ENCODE assay signal across 8 cellular contexts in the genomic region with DNA sequence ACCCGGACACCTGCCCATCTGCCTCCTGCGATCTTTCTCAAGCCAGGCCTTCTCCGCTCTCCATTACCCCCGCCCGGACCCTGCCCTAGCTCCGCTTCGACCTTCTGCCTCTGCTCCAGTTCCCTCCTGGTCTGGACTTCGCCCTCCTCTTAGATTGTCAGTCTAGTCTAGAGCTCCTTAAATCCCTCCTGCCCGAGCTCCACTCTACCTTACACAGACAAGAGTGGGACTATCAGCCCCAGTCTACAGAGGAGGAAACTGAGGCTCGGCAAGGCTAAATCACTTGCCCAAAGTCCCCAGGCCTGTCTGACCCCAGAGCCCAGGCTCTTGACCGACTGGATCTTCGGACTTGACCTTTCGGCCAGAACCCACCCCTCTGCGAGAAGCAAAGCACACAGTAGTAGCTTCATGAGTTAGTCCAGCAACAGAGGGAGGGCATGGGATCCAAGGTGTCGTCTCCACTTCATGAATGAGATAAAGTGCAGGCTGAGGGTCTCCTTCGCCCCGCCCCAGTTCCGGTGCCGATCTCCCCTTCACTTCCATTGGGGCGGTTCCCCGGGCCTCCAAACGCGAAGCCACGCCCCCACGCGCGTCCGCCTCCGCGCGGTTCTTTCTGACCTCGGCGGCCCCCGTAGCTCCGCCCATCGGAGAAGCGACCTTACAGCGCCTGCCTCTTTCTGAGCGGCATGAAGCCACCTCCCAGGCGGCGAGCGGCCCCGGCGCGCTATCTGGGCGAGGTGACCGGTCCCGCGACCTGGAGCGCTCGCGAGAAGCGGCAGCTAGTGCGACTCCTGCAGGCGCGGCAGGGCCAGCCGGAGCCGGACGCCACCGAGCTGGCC. TPM values are rescaled to one million over a fixed set of nuclear protein-coding genes. Genes with fewer than 3 reads are reported as not detected.
A peak's percentile ranks its signal among the peaks of the same experiment; 100 is the strongest.
DNase-seq lines count a peak whose midpoint lies in the region; TF ChIP-seq lines count a peak whose summit lies in the region.

A gene with protein sequence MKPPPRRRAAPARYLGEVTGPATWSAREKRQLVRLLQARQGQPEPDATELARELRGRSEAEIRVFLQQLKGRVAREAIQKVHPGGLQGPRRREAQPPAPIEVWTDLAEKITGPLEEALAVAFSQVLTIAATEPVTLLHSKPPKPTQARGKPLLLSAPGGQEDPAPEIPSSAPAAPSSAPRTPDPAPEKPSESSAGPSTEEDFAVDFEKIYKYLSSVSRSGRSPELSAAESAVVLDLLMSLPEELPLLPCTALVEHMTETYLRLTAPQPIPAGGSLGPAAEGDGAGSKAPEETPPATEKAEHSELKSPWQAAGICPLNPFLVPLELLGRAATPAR (plus strand): TSS at position 658 of the 839 bp plus-strand sequence. CDS start 29 bp downstream, at position 687.

- POLR2A ChIA-PET in HEK293T (lab: Yijun Ruan, JAX): interaction anchor here (0.6 to 3.3 kb wide), 13 partner anchors 8 to 290 kb away, joined by 3 to 30 read pairs (median 4); partner anchors contain the start of genes LRRC8E, MAP2K7, PET100 and TIMM44

- TF ChIP-seq CTCF in NB4 (IDR thresholded peaks at IDR 0.05; ENCODE audit: low read depth, low read length): no peak

- peak within 1 kb of the TSS; percentile 89 for H3K27ac Mint-ChIP-seq in activated naive CD4-positive, alpha-beta T cell treated with anti-CD3 and anti-CD28 coated beads, Interleukin-2, amount 10 ng/mL, durations not matched to agents 7 days and 5 days

- H3K36me3 ChIP-seq in SK-N-MC (ENCODE audit: insufficient read depth, low read length): peaks cover 11% of the 10 kb centered on the region; the same call in 1 of the 2 replicates

- peak; percentile 54 for TF ChIP-seq POLR2A in NB4 (IDR thresholded peaks at IDR 0.05; ENCODE audit: extremely low read depth, insufficient read length)

- peaks cover 44% of the 10 kb centered on the region for H3K4me1 Mint-ChIP-seq in activated naive CD4-positive, alpha-beta T cell treated with anti-CD3 and anti-CD28 coated beads, Interleukin-2, amount 10 ng/mL, durations not matched to agents 7 days and 5 days

- peaks cover 7% of the 10 kb centered on the region for H3K36me3 Mint-ChIP-seq in activated naive CD4-positive, alpha-beta T cell treated with anti-CD3 and anti-CD28 coated beads, Interleukin-2, amount 10 ng/mL, durations not matched to agents 7 days and 5 days

- peak within 1 kb of the TSS; percentile 65 for H3K9ac ChIP-seq in SK-N-MC (ENCODE audit: insufficient read length)

- no peaks in the 10 kb centered on the region for H3K9me3 Mint-ChIP-seq in activated naive CD4-positive, alpha-beta T cell treated with anti-CD3 and anti-CD28 coated beads, Interleukin-2, amount 10 ng/mL, durations not matched to agents 7 days and 5 days

- CTCF ChIA-PET in HEK293T (lab: Yijun Ruan, JAX): interaction anchor here (0.8 to 2.9 kb wide), 6 partner anchors 9 to 67 kb away, joined by 3 to 19 read pairs (median 3); partner anchors contain the start of gene MAP2K7
- CTCF ChIA-PET in activated naive CD4-positive, alpha-beta T cell treated with anti-CD3 and anti-CD28 coated beads, Interleukin-2, amount 10 ng/mL, durations not matched to agents 7 days and 5 days (lab: Charles Lee): interaction anchor here (1.0 to 2.7 kb wide), 6 partner anchors 16 to 82 kb away, joined by 3 to 14 read pairs (median 6); partner anchors contain the start of genes MAP2K7 and TIMM44

- H3K9me3 ChIP-seq in SK-N-MC (ENCODE audit: low read depth, low read length): no peaks in the 10 kb centered on the region

- DNase-seq in GDM1 (lab: John Stamatoyannopoulos, UW) (peak; percentile 91), HEK293T (ENCODE audit: extremely low spot score) (peak; percentile 85), NB4 (ENCODE audit: low read depth) (peak; percentile 96), SK-N-MC (ENCODE audit: low read depth, low spot score) (peak; percentile 72), germinal center (ENCODE audit: low spot score) (peak; percentile 88), occipital lobe (lab: John Stamatoyannopoulos, UW) (peak; percentile 89)
- peak; percentile 97 for DNase-seq in activated naive CD4-positive, alpha-beta T cell treated with anti-CD3 and anti-CD28 coated beads, Interleukin-2, amount 10 ng/mL, durations not matched to agents 7 days and 5 days

- H3K27me3 Mint-ChIP-seq in activated naive CD4-positive, alpha-beta T cell treated with anti-CD3 and anti-CD28 coated beads, Interleukin-2, amount 10 ng/mL, durations not matched to agents 7 days and 5 days: peaks cover 58% of the 10 kb centered on the region

- H3K27ac ChIP-seq in SK-N-MC (peak within 1 kb of the TSS; percentile 75), temporal lobe (ENCODE audit: low read depth, low read length) (peak within 1 kb of the TSS; percentile 54)

- H3K4me3 ChIP-seq in NB4 (ENCODE audit: low read depth, low read length) (peak within 1 kb of the TSS; percentile 67), SK-N-MC (peak within 1 kb of the TSS; percentile 94)

- peak within 1 kb of the TSS; percentile 83 for H3K4me3 Mint-ChIP-seq in activated naive CD4-positive, alpha-beta T cell treated with anti-CD3 and anti-CD28 coated beads, Interleukin-2, amount 10 ng/mL, durations not matched to agents 7 days and 5 days

TF ChIP-seq in HEK293T, 16 proteins besides CTCF, POLR2A, EP300 and RAD21:
- TF ChIP-seq TARDBP (IDR thresholded peaks at IDR 0.05) (no peak), BHLHE40 (IDR thresholded peaks at IDR 0.05; ENCODE audit: borderline replicate concordance) (no peak), NFRKB (IDR thresholded peaks at IDR 0.05) (no peak), FOXK2 (IDR thresholded peaks at IDR 0.05) (no peak), SP1 (IDR thresholded peaks at IDR 0.05) (0 out of 2 replicates have a peak, but pooled peaks have one; percentile 53), ZNF384 (IDR thresholded peaks at IDR 0.05) (no peak), ELF4 (IDR thresholded peaks at IDR 0.05) (no peak), L3MBTL2 (conservative IDR thresholded peaks at IDR 0.05) (no peak; the same call in 1 of the 2 replicates), FOXM1 (IDR thresholded peaks at IDR 0.05; ENCODE audit: borderline replicate concordance) (no peak), ARNT (IDR thresholded peaks at IDR 0.05) (no peak), HDGF (IDR thresholded peaks at IDR 0.05; ENCODE audit: borderline replicate concordance) (peak; percentile 62; the same call in 1 of the 2 replicates), CTBP1 (IDR thresholded peaks at IDR 0.05; ENCODE audit: borderline replicate concordance) (no peak)
- TF ChIP-seq, protein P1, sequence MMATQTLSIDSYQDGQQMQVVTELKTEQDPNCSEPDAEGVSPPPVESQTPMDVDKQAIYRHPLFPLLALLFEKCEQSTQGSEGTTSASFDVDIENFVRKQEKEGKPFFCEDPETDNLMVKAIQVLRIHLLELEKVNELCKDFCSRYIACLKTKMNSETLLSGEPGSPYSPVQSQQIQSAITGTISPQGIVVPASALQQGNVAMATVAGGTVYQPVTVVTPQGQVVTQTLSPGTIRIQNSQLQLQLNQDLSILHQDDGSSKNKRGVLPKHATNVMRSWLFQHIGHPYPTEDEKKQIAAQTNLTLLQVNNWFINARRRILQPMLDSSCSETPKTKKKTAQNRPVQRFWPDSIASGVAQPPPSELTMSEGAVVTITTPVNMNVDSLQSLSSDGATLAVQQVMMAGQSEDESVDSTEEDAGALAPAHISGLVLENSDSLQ (IDR thresholded peaks at IDR 0.05): 0 out of 2 replicates have a peak, but pooled peaks have one; percentile 12

RNA-seq across cellular contexts. Expression of the gene that starts here (rescaled TPM):
- 6.2 TPM for total RNA-seq in occipital lobe
- total RNA-seq in temporal lobe: 5.9 TPM

Comparison
In these comparisons a context has a peak if more than half of its experiments do, and no peak if none do; other contexts are left out.
1. Peak in every context shown above with its lines: DNase-seq, H3K4me3 ChIP-seq and H3K27ac ChIP-seq.